In the genomic region with DNA sequence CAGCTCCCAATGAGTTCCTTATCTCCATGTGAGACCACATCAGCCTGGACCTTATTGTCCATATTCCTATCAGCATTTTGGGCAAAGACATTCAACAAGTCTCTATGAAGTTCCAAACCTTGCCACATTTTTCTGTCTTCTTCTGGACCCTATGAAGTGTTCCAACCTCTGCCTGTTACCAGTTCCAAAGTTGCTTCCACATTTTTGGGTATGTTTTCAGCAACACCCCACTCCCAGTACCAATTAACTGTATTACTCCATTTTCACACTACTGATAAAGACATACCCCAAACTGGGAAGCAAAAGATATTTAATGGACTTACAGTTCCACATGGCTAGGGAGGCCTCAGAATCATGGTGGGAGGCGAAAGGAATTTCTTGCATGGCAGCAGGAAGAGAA, we compare ENCODE assay signal across 11 cellular contexts.
"Had no signal": no experiment of that assay in that cellular context is flagged by ENCODE, and none has a peak within 500 bp of the region (broad histone marks: within the 10 kb centered on the region; RNA-seq: fewer than 3 reads in every experiment).

No MANE protein-coding gene starts in this region.

- H3K36me3 ChIP-seq: HAP-1 had no signal

- FAIRE-seq: H1, H54 had no signal

- H3K4me3 ChIP-seq: GM23248, GM23338, HAP-1 had no signal

- H3K9me3 ChIP-seq: HAP-1 had no signal

- ATAC-seq: GM23338, HCT116 had no signal

- H3K27ac Mint-ChIP-seq: GM23338, H9, HFFc6 had no signal

- H3K4me1 ChIP-seq: HAP-1 had no signal

- H2AFZ ChIP-seq: GM23248, GM23338 had no signal

- H3K27ac ChIP-seq: GM23248 had no signal

- H3K4me3 Mint-ChIP-seq: GM23338, H9, HFFc6 had no signal

- H3K4me2 ChIP-seq: GM23338 had no signal

- DNase-seq: GM23248, GOT3, H7, H9, HCEC 1CT, HFFc6 had no signal

- H3K9ac ChIP-seq: GM23248 had no signal

- H3K4me1 Mint-ChIP-seq: GM23338, H9 had no signal
